Comparison of ENCODE assay signal across 27 cellular contexts in the genomic region with DNA sequence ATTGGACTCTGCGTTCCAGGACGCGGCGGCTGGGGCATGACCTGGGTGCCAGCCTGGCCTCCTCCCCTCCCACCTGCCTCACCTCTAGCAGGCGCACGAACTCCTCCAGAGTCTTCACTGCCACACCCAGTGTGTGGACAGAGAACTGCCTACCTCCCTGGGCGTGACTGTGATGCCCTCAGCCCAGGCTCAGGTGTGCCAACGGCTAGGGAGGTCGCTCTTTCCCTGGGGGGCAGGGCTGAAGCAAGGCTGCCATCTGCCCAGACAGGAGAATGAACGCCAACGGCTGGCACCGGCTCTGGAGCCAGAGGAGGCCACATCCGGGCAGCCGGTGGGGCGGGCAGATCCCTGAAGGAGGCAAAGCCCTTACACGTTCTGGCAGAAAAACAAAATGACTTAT. TPM values are rescaled to one million over a fixed set of nuclear protein-coding genes. Genes with fewer than 3 reads are reported as not detected.
DNase-seq lines count a peak whose midpoint lies in the region; TF ChIP-seq lines count a peak whose summit lies in the region.
"Had no signal": no experiment of that assay in that cellular context is flagged by ENCODE, and none has a peak within 500 bp of the region (broad histone marks: within the 10 kb centered on the region; RNA-seq: fewer than 3 reads in every experiment).

No MANE protein-coding gene starts in this region.

- peaks cover 5% of the 10 kb centered on the region for H3K36me3 Mint-ChIP-seq in activated CD4-positive, alpha-beta T cell treated with anti-CD3 and anti-CD28 coated beads, Interleukin-2, amount 10 ng/mL, durations not matched to agents 24 days and 14 days (ENCODE audit: low read depth)
- H3K36me3 Mint-ChIP-seq: CD14-positive monocyte; memory B cell; naive thymus-derived CD4-positive, alpha-beta T cell; stimulated activated effector memory CD8-positive, alpha-beta T cell treated with anti-CD3 and anti-CD28 coated beads, Interleukin-12 subunit alpha, Interleukin-12 subunit beta, amount 100 ng/mL, for 72 hours had no signal

- TF ChIP-seq CTCF in colonic mucosa (IDR thresholded peaks at IDR 0.05) (no peak), left ventricle myocardium inferior (IDR thresholded peaks at IDR 0.05; ENCODE audit: borderline replicate concordance) (no peak)

- no peaks in the 10 kb centered on the region for H3K9me3 ChIP-seq in colonic mucosa
- no peaks in the 10 kb centered on the region for H3K9me3 ChIP-seq in mucosa of stomach (ENCODE audit: control insufficient read depth, low read length)
- H3K9me3 ChIP-seq in left ventricle myocardium inferior (replicated peaks) = no peaks in the 10 kb centered on the region
- H3K9me3 ChIP-seq: HAP-1, ovary, SK-N-SH, spleen had no signal

- H3K36me3 ChIP-seq in colonic mucosa = no peaks in the 10 kb centered on the region
- H3K36me3 ChIP-seq in mucosa of stomach (ENCODE audit: control insufficient read depth, insufficient read depth, low read length) = no peaks in the 10 kb centered on the region
- H3K36me3 ChIP-seq in left ventricle myocardium inferior = no peaks in the 10 kb centered on the region
- H3K36me3 ChIP-seq: HAP-1, ovary, spleen had no signal

- in situ Hi-C loops in G401 (cut with HindIII; ENCODE audit: low sequenced_read_pairs) = no loop called here

- H3K27ac ChIP-seq in colonic mucosa = peak overlapping the region; percentile 51
- no peak overlapping the region for H3K27ac ChIP-seq in left ventricle myocardium inferior (replicated peaks)
- H3K27ac ChIP-seq: HL-60, ovary, spleen, VCaP had no signal

- DNase-seq in G401 (ENCODE audit: low spot score) = peak; percentile 74
- peak; percentile 98 for DNase-seq in NCI-H69 (lab: John Stamatoyannopoulos, UW)
- DNase-seq in colonic mucosa = peak; percentile 89
- no peak for DNase-seq in activated CD4-positive, alpha-beta T cell treated with anti-CD3 and anti-CD28 coated beads, Interleukin-2, amount 10 ng/mL, durations not matched to agents 24 days and 14 days
- no peak for DNase-seq in left ventricle myocardium inferior
- no peak for DNase-seq in NCI-H1092 (lab: John Stamatoyannopoulos, UW)
- DNase-seq: activated CD4-positive, alpha-beta T cell treated with anti-CD3 and anti-CD28 coated beads, Interleukin-2, amount 10 ng/mL, durations not matched to agents 7 days and 5 days; activated naive CD4-positive, alpha-beta T cell treated with anti-CD3 and anti-CD28 coated beads for 36 hours; amniotic stem cell; Calu3; Kasumi-1; kidney glomerular epithelial cell; naive thymus-derived CD4-positive, alpha-beta T cell; NCI-H2081; ovary; SK-N-SH; spleen; stimulated activated CD4-positive, alpha-beta T cell treated with anti-CD3 and anti-CD28 coated beads, Interleukin-2, amount 100 ng/mL, for 48 hours had no signal

- peak overlapping the region; percentile 24 to 54 for H3K9ac ChIP-seq in colonic mucosa (ENCODE audit: low read depth in 2 of 2, low read length in 2 of 2)
- H3K9ac ChIP-seq in mucosa of stomach (ENCODE audit: low read length) = peak overlapping the region; percentile 28
- H3K9ac ChIP-seq: SK-N-SH had no signal

- intact Hi-C loops in colonic mucosa (cut with DNase I) = loop anchor here (10.0 kb wide), 1 partner anchor 157 kb away; no protein-coding TSS in a partner anchor
- intact Hi-C loops in activated CD4-positive, alpha-beta T cell treated with anti-CD3 and anti-CD28 coated beads, Interleukin-2, amount 10 ng/mL, durations not matched to agents 24 days and 14 days (cut with micrococcal nuclease) = loop anchor here (10.0 kb wide), 1 partner anchor 587 kb away; a partner anchor contains a TSS
- intact Hi-C loops in left ventricle myocardium inferior (cut with micrococcal nuclease) = no loop called here

- no peaks in the 10 kb centered on the region for H3K27me3 ChIP-seq in colonic mucosa
- H3K27me3 ChIP-seq in mucosa of stomach (ENCODE audit: control insufficient read depth, insufficient read depth, low read length) = no peaks in the 10 kb centered on the region
- no peaks in the 10 kb centered on the region for H3K27me3 ChIP-seq in left ventricle myocardium inferior (ENCODE audit: low read depth)
- H3K27me3 ChIP-seq: ovary, spleen had no signal

- H3K9me3 Mint-ChIP-seq in activated CD4-positive, alpha-beta T cell treated with anti-CD3 and anti-CD28 coated beads, Interleukin-2, amount 10 ng/mL, durations not matched to agents 24 days and 14 days = no peaks in the 10 kb centered on the region
- H3K9me3 Mint-ChIP-seq: activated CD4-positive, alpha-beta T cell treated with anti-CD3 and anti-CD28 coated beads, Interleukin-2, amount 10 ng/mL, durations not matched to agents 7 days and 5 days; activated naive CD4-positive, alpha-beta T cell treated with anti-CD3 and anti-CD28 coated beads for 36 hours; dendritic cell treated with granulocyte-macrophage colony-stimulating factor and Interleukin-4, amounts not matched to agents 40 ng/mL and 50 ng/mL, for 4 days; memory B cell; stimulated activated effector memory CD8-positive, alpha-beta T cell treated with anti-CD3 and anti-CD28 coated beads, Interleukin-12 subunit alpha, Interleukin-12 subunit beta, amount 100 ng/mL, for 72 hours had no signal

- H3K4me1 ChIP-seq in colonic mucosa (peaks cover 21% of the 10 kb centered on the region), mucosa of stomach (ENCODE audit: control insufficient read depth, insufficient read depth, low read length) (peaks cover 55% of the 10 kb centered on the region), left ventricle myocardium inferior (peaks cover 6% of the 10 kb centered on the region)
- H3K4me1 ChIP-seq: HAP-1 had no signal

- H3K27ac Mint-ChIP-seq in activated CD4-positive, alpha-beta T cell treated with anti-CD3 and anti-CD28 coated beads, Interleukin-2, amount 10 ng/mL, durations not matched to agents 24 days and 14 days = no peak overlapping the region
- H3K27ac Mint-ChIP-seq: activated naive CD4-positive, alpha-beta T cell treated with anti-CD3 and anti-CD28 coated beads for 36 hours; CD14-positive monocyte; dendritic cell treated with granulocyte-macrophage colony-stimulating factor and Interleukin-4, amounts not matched to agents 40 ng/mL and 50 ng/mL, for 4 days; memory B cell; naive thymus-derived CD4-positive, alpha-beta T cell had no signal

- H3K4me1 Mint-ChIP-seq in activated CD4-positive, alpha-beta T cell treated with anti-CD3 and anti-CD28 coated beads, Interleukin-2, amount 10 ng/mL, durations not matched to agents 24 days and 14 days = peaks cover 7% of the 10 kb centered on the region
- H3K4me1 Mint-ChIP-seq: CD14-positive monocyte, memory B cell had no signal

- no peak overlapping the region for H3K4me3 ChIP-seq in colonic mucosa
- H3K4me3 ChIP-seq in mucosa of stomach (ENCODE audit: low read length) = no peak overlapping the region
- H3K4me3 ChIP-seq in left ventricle myocardium inferior = no peak overlapping the region
- H3K4me3 ChIP-seq: HAP-1, ovary, spleen had no signal

- no peak overlapping the region for H3K4me3 Mint-ChIP-seq in activated CD4-positive, alpha-beta T cell treated with anti-CD3 and anti-CD28 coated beads, Interleukin-2, amount 10 ng/mL, durations not matched to agents 24 days and 14 days
- H3K4me3 Mint-ChIP-seq: activated CD4-positive, alpha-beta T cell treated with anti-CD3 and anti-CD28 coated beads, Interleukin-2, amount 10 ng/mL, durations not matched to agents 7 days and 5 days; activated naive CD4-positive, alpha-beta T cell treated with anti-CD3 and anti-CD28 coated beads for 36 hours; CD14-positive monocyte; dendritic cell treated with granulocyte-macrophage colony-stimulating factor and Interleukin-4, amounts not matched to agents 40 ng/mL and 50 ng/mL, for 4 days; memory B cell; naive thymus-derived CD4-positive, alpha-beta T cell had no signal

- H3K27me3 Mint-ChIP-seq in activated CD4-positive, alpha-beta T cell treated with anti-CD3 and anti-CD28 coated beads, Interleukin-2, amount 10 ng/mL, durations not matched to agents 24 days and 14 days = no peaks in the 10 kb centered on the region
- H3K27me3 Mint-ChIP-seq: activated CD4-positive, alpha-beta T cell treated with anti-CD3 and anti-CD28 coated beads, Interleukin-2, amount 10 ng/mL, durations not matched to agents 7 days and 5 days; memory B cell; naive thymus-derived CD4-positive, alpha-beta T cell had no signal

RNA-seq across cellular contexts. Expression of a gene that starts 11.3 kb away (rescaled TPM):
- 3.0 and 6.3 TPM in 2 replicates for total RNA-seq in G401 (2014; rRNA removed; shearing (Covaris generic))
- total RNA-seq in colonic mucosa = not detected
- total RNA-seq in activated CD4-positive, alpha-beta T cell treated with anti-CD3 and anti-CD28 coated beads, Interleukin-2, amount 10 ng/mL, durations not matched to agents 24 days and 14 days = 1.4 and 1.9 TPM in 2 replicates
- 1.3 TPM for total RNA-seq in left ventricle myocardium inferior
- total RNA-seq: spleen had no signal

RNA-seq across cellular contexts. Expression of a gene that starts 17.6 kb away (rescaled TPM):
- total RNA-seq in G401 (2014; rRNA removed; shearing (Covaris generic)) = 2.9 and 6.6 TPM in 2 replicates
- 10 to 100 TPM in 1 of 2 donors, 1 to 10 TPM in 1; 5.9 to 20.0 TPM for total RNA-seq in colonic mucosa
- 16.2 and 18.6 TPM in 2 replicates for total RNA-seq in activated CD4-positive, alpha-beta T cell treated with anti-CD3 and anti-CD28 coated beads, Interleukin-2, amount 10 ng/mL, durations not matched to agents 24 days and 14 days
- total RNA-seq in left ventricle myocardium inferior = 0.82 TPM

RNA-seq across cellular contexts. Expression of a gene that starts 17.7 kb away (rescaled TPM):
- 11.9 and 17.5 TPM in 2 replicates for total RNA-seq in G401 (2014; rRNA removed; shearing (Covaris generic))
- 100 to 1,000 TPM in 1 of 2 donors, 10 to 100 TPM in 1; 81.0 to 123 TPM for total RNA-seq in colonic mucosa
- 38.5 and 39.4 TPM in 2 replicates for total RNA-seq in activated CD4-positive, alpha-beta T cell treated with anti-CD3 and anti-CD28 coated beads, Interleukin-2, amount 10 ng/mL, durations not matched to agents 24 days and 14 days
- total RNA-seq in left ventricle myocardium inferior = 20.1 TPM

RNA-seq across cellular contexts. Expression of a gene that starts 49.9 kb away (rescaled TPM):
- total RNA-seq in G401 (2014; rRNA removed; shearing (Covaris generic)) = 0.92 TPM in 1 of 2 replicates, not detected in the other
- 1 to 10 TPM; 4.1 to 4.4 TPM for total RNA-seq in colonic mucosa
- total RNA-seq in activated CD4-positive, alpha-beta T cell treated with anti-CD3 and anti-CD28 coated beads, Interleukin-2, amount 10 ng/mL, durations not matched to agents 24 days and 14 days = not detected in 2 replicates
- 1.9 TPM for total RNA-seq in left ventricle myocardium inferior
- total RNA-seq: Calu3, temporal lobe had no signal

Comparison
In these comparisons a context has a peak if more than half of its experiments do, and no peak if none do; other contexts are left out.
1. DNase-seq: peak in G401 (single experiment), NCI-H69 (single experiment) and colonic mucosa (single experiment); none in activated CD4-positive, alpha-beta T cell treated with anti-CD3 and anti-CD28 coated beads, Interleukin-2, amount 10 ng/mL, durations not matched to agents 24 days and 14 days (single experiment), left ventricle myocardium inferior (single experiment) and NCI-H1092 (single experiment).